Comparison of ENCODE assay signal across 10 cellular contexts in the genomic region with DNA sequence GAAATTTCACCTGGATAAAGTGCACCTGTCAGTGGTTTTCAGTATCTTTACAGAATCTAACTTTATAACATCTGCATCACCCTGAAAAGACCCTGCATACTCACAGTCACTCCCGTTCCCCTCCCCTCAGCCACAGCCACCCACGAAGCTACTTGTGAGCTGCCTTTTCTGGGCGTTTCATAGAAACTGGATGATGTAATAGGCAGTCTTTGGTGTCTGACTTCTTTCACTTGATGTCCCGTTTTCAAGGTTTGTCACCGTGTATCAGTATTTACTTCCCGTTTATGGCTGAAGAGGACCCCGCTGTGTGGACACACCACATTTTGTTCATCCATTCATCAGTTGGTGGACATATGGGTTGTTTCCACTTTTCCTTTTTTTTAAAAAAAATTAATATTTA. TPM values are rescaled to one million over a fixed set of nuclear protein-coding genes. Genes with fewer than 3 reads are reported as not detected.
DNase-seq lines count a peak whose midpoint lies in the region; ATAC-seq and TF ChIP-seq lines count a peak whose summit lies in the region.
"Had no signal": no experiment of that assay in that cellular context is flagged by ENCODE, and none has a peak within 500 bp of the region (broad histone marks: within the 10 kb centered on the region; RNA-seq: fewer than 3 reads in every experiment).

No MANE protein-coding gene starts in this region.

- peak; percentile 68 for DNase-seq in activated CD4-positive, alpha-beta T cell treated with anti-CD3 and anti-CD28 coated beads for 36 hours
- DNase-seq in activated CD4-positive, alpha-beta T cell treated with anti-CD3 and anti-CD28 coated beads for 1 hour: no peak
- no peak for DNase-seq in activated CD4-positive, alpha-beta memory T cell treated with anti-CD3 and anti-CD28 coated beads, Interleukin-2, amount 10 ng/mL, durations not matched to agents 7 days and 5 days
- no peak for DNase-seq in effector memory CD8-positive, alpha-beta T cell
- DNase-seq in stimulated activated effector memory CD8-positive, alpha-beta T cell treated with anti-CD3 and anti-CD28 coated beads, Interleukin-12 subunit alpha, Interleukin-12 subunit beta, amount 100 ng/mL, for 72 hours (ENCODE audit: low spot score in 2 of 2): peak in 1 of 2 donors; percentile 47
- DNase-seq in psoas muscle: no peak
- no peak for DNase-seq in transverse colon
- no peak for DNase-seq in substantia nigra (lab: John Stamatoyannopoulos, UW)
- DNase-seq: DMS79 treated with DMSO at 0.1 percent for 48 hours, KBM-7 had no signal

- in situ Hi-C loops in transverse colon (cut with MboI; ENCODE audit: low pct_ligation_motif_present in 1 of 4, low pct_unique_long_range_greater_than_20kb in 1 of 4, low sequenced_read_pairs in 3 of 4): no loop called here

- peak; percentile 96 for ATAC-seq in activated CD4-positive, alpha-beta T cell treated with anti-CD3 and anti-CD28 coated beads for 36 hours
- peak; percentile 42 for ATAC-seq in effector memory CD8-positive, alpha-beta T cell (replicated peaks)
- ATAC-seq in stimulated activated effector memory CD8-positive, alpha-beta T cell treated with anti-CD3 and anti-CD28 coated beads, Interleukin-12 subunit alpha, Interleukin-12 subunit beta, amount 100 ng/mL, for 72 hours: peak; percentile 88
- no peak for ATAC-seq in psoas muscle

- no peaks in the 10 kb centered on the region for H3K36me3 ChIP-seq in psoas muscle (ENCODE audit: insufficient read depth in 1 of 2, low read depth in 1 of 2)
- H3K36me3 ChIP-seq in transverse colon: no peaks in the 10 kb centered on the region

- H3K36me3 Mint-ChIP-seq in activated CD4-positive, alpha-beta T cell treated with anti-CD3 and anti-CD28 coated beads for 36 hours (ENCODE audit: low read depth): peaks cover 2% of the 10 kb centered on the region
- peaks cover 28% of the 10 kb centered on the region for H3K36me3 Mint-ChIP-seq in activated CD4-positive, alpha-beta memory T cell treated with anti-CD3 and anti-CD28 coated beads, Interleukin-2, amount 10 ng/mL, durations not matched to agents 7 days and 5 days (ENCODE audit: low read depth)
- H3K36me3 Mint-ChIP-seq in effector memory CD8-positive, alpha-beta T cell (ENCODE audit: insufficient read depth): peaks cover 4% of the 10 kb centered on the region
- no peaks in the 10 kb centered on the region for H3K36me3 Mint-ChIP-seq in stimulated activated effector memory CD8-positive, alpha-beta T cell treated with anti-CD3 and anti-CD28 coated beads, Interleukin-12 subunit alpha, Interleukin-12 subunit beta, amount 100 ng/mL, for 72 hours

- CTCF ChIA-PET in activated CD4-positive, alpha-beta T cell treated with anti-CD3 and anti-CD28 coated beads for 36 hours (lab: Charles Lee): interaction anchor here (0.7 kb wide), 2 partner anchors 75 to 732 kb away, joined by 3 read pairs; no protein-coding TSS in a partner anchor
- CTCF ChIA-PET in activated CD4-positive, alpha-beta memory T cell treated with anti-CD3 and anti-CD28 coated beads, Interleukin-2, amount 10 ng/mL, durations not matched to agents 7 days and 5 days (lab: Charles Lee): no interaction called here

- H3K9me3 ChIP-seq in psoas muscle (no peaks in the 10 kb centered on the region), transverse colon (no peaks in the 10 kb centered on the region)

- H3K27me3 Mint-ChIP-seq in activated CD4-positive, alpha-beta T cell treated with anti-CD3 and anti-CD28 coated beads for 36 hours: no peaks in the 10 kb centered on the region
- peaks cover 4% of the 10 kb centered on the region for H3K27me3 Mint-ChIP-seq in activated CD4-positive, alpha-beta memory T cell treated with anti-CD3 and anti-CD28 coated beads, Interleukin-2, amount 10 ng/mL, durations not matched to agents 7 days and 5 days
- H3K27me3 Mint-ChIP-seq in effector memory CD8-positive, alpha-beta T cell: no peaks in the 10 kb centered on the region

- no peak for TF ChIP-seq EP300 in transverse colon (IDR thresholded peaks at IDR 0.05; ENCODE audit: low read depth)

- WGBS in psoas muscle, 3 donors: 72 to 78% (median 73%) methylated on average over 7 of the region's 7 CpGs
- WGBS in transverse colon (ENCODE audit: low coverage in 1 of 2), 2 donors: 73 to 75% methylated on average over 7 of the region's 7 CpGs

- H3K9me3 Mint-ChIP-seq in activated CD4-positive, alpha-beta T cell treated with anti-CD3 and anti-CD28 coated beads for 36 hours (ENCODE audit: low read depth): peaks cover 13% of the 10 kb centered on the region
- H3K9me3 Mint-ChIP-seq in activated CD4-positive, alpha-beta memory T cell treated with anti-CD3 and anti-CD28 coated beads, Interleukin-2, amount 10 ng/mL, durations not matched to agents 7 days and 5 days: peaks cover 15% of the 10 kb centered on the region
- no peaks in the 10 kb centered on the region for H3K9me3 Mint-ChIP-seq in effector memory CD8-positive, alpha-beta T cell
- no peaks in the 10 kb centered on the region for H3K9me3 Mint-ChIP-seq in stimulated activated effector memory CD8-positive, alpha-beta T cell treated with anti-CD3 and anti-CD28 coated beads, Interleukin-12 subunit alpha, Interleukin-12 subunit beta, amount 100 ng/mL, for 72 hours

- H3K27ac Mint-ChIP-seq in activated CD4-positive, alpha-beta T cell treated with anti-CD3 and anti-CD28 coated beads for 36 hours: no peak overlapping the region
- H3K27ac Mint-ChIP-seq in activated CD4-positive, alpha-beta memory T cell treated with anti-CD3 and anti-CD28 coated beads, Interleukin-2, amount 10 ng/mL, durations not matched to agents 7 days and 5 days: peak overlapping the region; percentile 21
- H3K27ac Mint-ChIP-seq in effector memory CD8-positive, alpha-beta T cell: peak overlapping the region; percentile 76 to 95
- peak overlapping the region; percentile 89 for H3K27ac Mint-ChIP-seq in stimulated activated effector memory CD8-positive, alpha-beta T cell treated with anti-CD3 and anti-CD28 coated beads, Interleukin-12 subunit alpha, Interleukin-12 subunit beta, amount 100 ng/mL, for 72 hours

- H3K27me3 ChIP-seq in psoas muscle (ENCODE audit: insufficient read depth in 3 of 3, low read length in 2 of 3): peaks cover 0 to 7% (median 2%) of the 10 kb centered on the region in 3 donors
- H3K27me3 ChIP-seq in transverse colon: no peaks in the 10 kb centered on the region

- no peaks in the 10 kb centered on the region for H3K4me1 ChIP-seq in psoas muscle
- no peaks in the 10 kb centered on the region for H3K4me1 ChIP-seq in transverse colon

- TF ChIP-seq CTCF in psoas muscle (IDR thresholded peaks at IDR 0.05) (no peak), transverse colon (IDR thresholded peaks at IDR 0.05) (no peak)

- intact Hi-C loops in activated CD4-positive, alpha-beta T cell treated with anti-CD3 and anti-CD28 coated beads for 36 hours (cut with DNase I, micrococcal nuclease): no loop called here
- intact Hi-C loops in psoas muscle (cut with DNase I) (no loop called here), transverse colon (cut with DNase I; ENCODE audit: low total_unique reads) (no loop called here)

- peaks cover 7% of the 10 kb centered on the region for H3K4me1 Mint-ChIP-seq in activated CD4-positive, alpha-beta T cell treated with anti-CD3 and anti-CD28 coated beads for 36 hours
- peaks cover 2% of the 10 kb centered on the region for H3K4me1 Mint-ChIP-seq in activated CD4-positive, alpha-beta memory T cell treated with anti-CD3 and anti-CD28 coated beads, Interleukin-2, amount 10 ng/mL, durations not matched to agents 7 days and 5 days
- H3K4me1 Mint-ChIP-seq in effector memory CD8-positive, alpha-beta T cell (ENCODE audit: low read depth in 2 of 2): peaks cover 0 to 3% of the 10 kb centered on the region in 2 donors
- H3K4me1 Mint-ChIP-seq in stimulated activated effector memory CD8-positive, alpha-beta T cell treated with anti-CD3 and anti-CD28 coated beads, Interleukin-12 subunit alpha, Interleukin-12 subunit beta, amount 100 ng/mL, for 72 hours: peaks cover 5% of the 10 kb centered on the region

- H3K27ac ChIP-seq in psoas muscle (no peak overlapping the region), transverse colon (no peak overlapping the region), substantia nigra (ENCODE audit: low read depth, low read length, poor library complexity, severe bottlenecking) (no peak overlapping the region)

- no peak overlapping the region for H3K4me3 Mint-ChIP-seq in activated CD4-positive, alpha-beta T cell treated with anti-CD3 and anti-CD28 coated beads for 36 hours
- H3K4me3 Mint-ChIP-seq in activated CD4-positive, alpha-beta memory T cell treated with anti-CD3 and anti-CD28 coated beads, Interleukin-2, amount 10 ng/mL, durations not matched to agents 7 days and 5 days: no peak overlapping the region
- no peak overlapping the region for H3K4me3 Mint-ChIP-seq in effector memory CD8-positive, alpha-beta T cell
- H3K4me3 Mint-ChIP-seq in stimulated activated effector memory CD8-positive, alpha-beta T cell treated with anti-CD3 and anti-CD28 coated beads, Interleukin-12 subunit alpha, Interleukin-12 subunit beta, amount 100 ng/mL, for 72 hours: no peak overlapping the region

- POLR2A ChIA-PET in activated CD4-positive, alpha-beta T cell treated with anti-CD3 and anti-CD28 coated beads for 36 hours (lab: Charles Lee): interaction anchor here (0.7 kb wide), 1 partner anchor 53 kb away, joined by 3 read pairs; no protein-coding TSS in a partner anchor
- POLR2A ChIA-PET in activated CD4-positive, alpha-beta memory T cell treated with anti-CD3 and anti-CD28 coated beads, Interleukin-2, amount 10 ng/mL, durations not matched to agents 7 days and 5 days (lab: Charles Lee): no interaction called here

- no peak overlapping the region for H3K4me3 ChIP-seq in psoas muscle
- no peak overlapping the region for H3K4me3 ChIP-seq in transverse colon

- no peak for TF ChIP-seq POLR2A in transverse colon (IDR thresholded peaks at IDR 0.05)

RNA-seq across cellular contexts. Expression of gene LRRC3, which starts 47.8 kb away (rescaled TPM):
- total RNA-seq in activated CD4-positive, alpha-beta T cell treated with anti-CD3 and anti-CD28 coated beads for 36 hours: 1 to 10 TPM; 2.7 to 2.9 TPM
- 1 to 10 TPM; 3.7 to 3.8 TPM for total RNA-seq in activated CD4-positive, alpha-beta memory T cell treated with anti-CD3 and anti-CD28 coated beads, Interleukin-2, amount 10 ng/mL, durations not matched to agents 7 days and 5 days
- total RNA-seq in psoas muscle: 1 to 10 TPM in 1 of 4 donors, under 1 TPM in 3; 0.13 to 1.1 (median 0.23) TPM
- under 1 TPM; 0.08 to 0.29 (median 0.08) TPM for polyA plus RNA-seq in psoas muscle
- 1 to 10 TPM; 4.4 to 6.7 (median 5.1) TPM for total RNA-seq in transverse colon

RNA-seq across cellular contexts. Expression of gene TRPM2, which starts 54.1 kb away (rescaled TPM):
- total RNA-seq in activated CD4-positive, alpha-beta T cell treated with anti-CD3 and anti-CD28 coated beads for 36 hours: 1 to 10 TPM; 1.5 to 1.7 TPM
- total RNA-seq in activated CD4-positive, alpha-beta memory T cell treated with anti-CD3 and anti-CD28 coated beads, Interleukin-2, amount 10 ng/mL, durations not matched to agents 7 days and 5 days: 10 to 100 TPM; 13.7 to 14.8 TPM
- 1 to 10 TPM in 1 of 4 donors, under 1 TPM in 3; 0.69 to 1.7 (median 0.84) TPM for total RNA-seq in psoas muscle
- polyA plus RNA-seq in psoas muscle: under 1 TPM; 0.08 to 0.76 (median 0.31) TPM
- total RNA-seq in transverse colon: 1 to 10 TPM in 3 of 4 donors, not detected in 1; 2.3 to 2.9 (median 2.6) TPM

Comparison
In these comparisons a context has a peak if more than half of its experiments do, and no peak if none do; other contexts are left out.
1. ATAC-seq: peak in activated CD4-positive, alpha-beta T cell treated with anti-CD3 and anti-CD28 coated beads for 36 hours (single experiment), effector memory CD8-positive, alpha-beta T cell (single experiment) and stimulated activated effector memory CD8-positive, alpha-beta T cell treated with anti-CD3 and anti-CD28 coated beads, Interleukin-12 subunit alpha, Interleukin-12 subunit beta, amount 100 ng/mL, for 72 hours (single experiment); none in psoas muscle (0 of 4).